ENCODE assay signal across 1 cellular context in genomic region chr1:237183963-237184540, GRCh38.
TF ChIP-seq lines count a peak whose summit lies in the region.

No MANE protein-coding gene starts in this region.

TF ChIP-seq in K562, 482 proteins besides CTCF, POLR2A, EP300 and RAD21 (continued from another document):
- peak; percentile 76 for TF ChIP-seq C11orf30 (IDR thresholded peaks at IDR 0.05; ENCODE audit: low read depth)
- peak; percentile 74; the same call in 1 of the 2 replicates for TF ChIP-seq MAFG (tag; conservative IDR thresholded peaks at IDR 0.05)
- TF ChIP-seq POLR2AphosphoS5 (IDR thresholded peaks at IDR 0.05; ENCODE audit: control insufficient read depth, insufficient read depth, low read depth, low read length): no peak
- no peak for TF ChIP-seq HSF4 (CRISPR knock-in tag; IDR thresholded peaks at IDR 0.05; ENCODE audit: borderline replicate concordance)
- no peak for TF ChIP-seq ZNF24 (IDR thresholded peaks at IDR 0.05)
- TF ChIP-seq MAFK (IDR thresholded peaks at IDR 0.05; ENCODE audit: low read length): peak; percentile 75
- no peak for TF ChIP-seq CEBPB (tag; IDR thresholded peaks at IDR 0.05)
- TF ChIP-seq ZNF316 (IDR thresholded peaks at IDR 0.05): peak; percentile 82
